ENCODE assay signal across 21 cellular contexts in genomic region chr10:13335881-13336280, GRCh38. TPM values are rescaled to one million over a fixed set of nuclear protein-coding genes. Genes with fewer than 3 reads are reported as not detected.
DNase-seq lines count a peak whose midpoint lies in the region; ATAC-seq, FAIRE-seq and TF ChIP-seq lines count a peak whose summit lies in the region.
"Had no signal": no experiment of that assay in that cellular context is flagged by ENCODE, and none has a peak within 500 bp of the region (broad histone marks: within the 10 kb centered on the region; RNA-seq: fewer than 3 reads in every experiment).

No MANE protein-coding gene starts in this region.

- H3K36me3 ChIP-seq in KMS-11 (ENCODE audit: insufficient read depth) (peaks cover 7% of the 10 kb centered on the region; the same call in 1 of the 2 replicates), GM12878 (ENCODE audit: control insufficient read depth in 2 of 2, insufficient read depth in 2 of 2, low read length in 1 of 2) (peaks cover 8 to 35% of the 10 kb centered on the region in 2 experiments)

- H3K4me3 ChIP-seq in KMS-11 (IDR thresholded peaks at IDR 0.05; ENCODE audit: insufficient read depth, low read depth, low read length): no peak overlapping the region
- H3K4me3 ChIP-seq in GM12878: no peak overlapping the region
- H3K4me3 ChIP-seq: GM23248 had no signal

- TF ChIP-seq RAD21 in GM12878 (IDR thresholded peaks at IDR 0.05; ENCODE audit: insufficient read depth, low read depth, low read length): no peak

- POLR2A ChIA-PET in GM12878 (lab: Charles Lee): no interaction called here
- POLR2A ChIA-PET in T-cell (lab: Charles Lee): no interaction called here

- H3K4me3 Mint-ChIP-seq in T-cell: no peak overlapping the region
- H3K4me3 Mint-ChIP-seq: activated CD4-positive, alpha-beta memory T cell treated with anti-CD3 and anti-CD28 coated beads, Interleukin-2, amount 10 ng/mL, durations not matched to agents 7 days and 5 days; activated T-helper 17 cell treated with anti-CD3 and anti-CD28 coated beads, Interleukin-2, amount 50 U/mL, for 72 hours; CD8-positive, alpha-beta memory T cell; naive B cell had no signal

- peaks cover 17 to 25% (median 22%) of the 10 kb centered on the region in 3 donors for H3K4me1 Mint-ChIP-seq in T-cell
- H3K4me1 Mint-ChIP-seq: activated T-helper 17 cell treated with anti-CD3 and anti-CD28 coated beads, Interleukin-2, amount 50 U/mL, for 72 hours had no signal

- BruUV-seq in GM12878 (replicated peaks; lab: Mats Ljungman, UMichigan): no TSS peak

- H3K36me3 Mint-ChIP-seq in T-cell: peaks cover 31% of the 10 kb centered on the region

- TF ChIP-seq POLR2A in GM12891 (IDR thresholded peaks at IDR 0.05; ENCODE audit: low read depth, low read length) (no peak), GM12878 (IDR thresholded peaks at IDR 0.05; ENCODE audit: low read depth, low read length) (no peak)

- in situ Hi-C loops in GM12878 (cut with MboI): no loop called here

- RAD21 ChIA-PET in GM12878 (lab: Charles Lee; ENCODE audit: unreplicated experiment): no interaction called here

- no peaks in the 10 kb centered on the region for H4K20me1 ChIP-seq in KMS-11 (ENCODE audit: insufficient read depth)
- H4K20me1 ChIP-seq in GM12878 (ENCODE audit: control insufficient read depth, insufficient read depth): no peaks in the 10 kb centered on the region

- DNase-seq in GM12891 (ENCODE audit: insufficient read length, low spot score) (no peak), GM12878 (ENCODE audit: low read depth, low spot score) (no peak), HuH-7.5 (ENCODE audit: low spot score) (no peak), T-cell (no peak), HuH-7 (ENCODE audit: low spot score) (no peak), foreskin keratinocyte (no peak)
- DNase-seq: activated CD4-positive, alpha-beta memory T cell treated with anti-CD3 and anti-CD28 coated beads, Interleukin-2, amount 10 ng/mL, durations not matched to agents 7 days and 5 days; amniotic stem cell; CD8-positive, alpha-beta memory T cell; foreskin fibroblast; GM23248; KG1; naive B cell; NCI-H1436; NCI-H526; stimulated activated naive CD8-positive, alpha-beta T cell treated with anti-CD3 and anti-CD28 coated beads, Interleukin-15, Interleukin-2, amounts not matched to agents 100 U/mL and 50 U/mL, for 24 hours had no signal

- no peaks in the 10 kb centered on the region for H3K27me3 Mint-ChIP-seq in T-cell
- H3K27me3 Mint-ChIP-seq: activated CD4-positive, alpha-beta memory T cell treated with anti-CD3 and anti-CD28 coated beads, Interleukin-2, amount 10 ng/mL, durations not matched to agents 7 days and 5 days; activated T-helper 17 cell treated with anti-CD3 and anti-CD28 coated beads, Interleukin-2, amount 50 U/mL, for 72 hours; CD8-positive, alpha-beta memory T cell; naive B cell; progenitor cell of endocrine pancreas had no signal

- no peak for FAIRE-seq in GM12891 (lab: Jason Lieb, UNC)
- FAIRE-seq in GM12878 (lab: Jason Lieb, UNC): no peak

- H3K4me2 ChIP-seq in KMS-11: peak overlapping the region; percentile 97; the same call in 1 of the 2 replicates
- H3K4me2 ChIP-seq in GM12878 (ENCODE audit: control insufficient read depth, insufficient read depth): peak overlapping the region; percentile 44; the same call in 1 of the 2 replicates

- H3K79me2 ChIP-seq in KMS-11 (ENCODE audit: insufficient read depth, low read depth): peaks cover 48% of the 10 kb centered on the region
- H3K79me2 ChIP-seq in GM12878 (ENCODE audit: control insufficient read depth, insufficient read depth, low read length): peaks cover 25% of the 10 kb centered on the region

- no peaks in the 10 kb centered on the region for H3K27me3 ChIP-seq in KMS-11 (ENCODE audit: insufficient read depth, low read depth)
- H3K27me3 ChIP-seq in GM12878 (replicated peaks in 1 of 2; ENCODE audit: control insufficient read depth in 2 of 2, insufficient read depth in 2 of 2, low read length in 1 of 2): no peaks in the 10 kb centered on the region
- no peaks in the 10 kb centered on the region for H3K27me3 ChIP-seq in foreskin keratinocyte

- TF ChIP-seq CTCF in KMS-11 (conservative IDR thresholded peaks at IDR 0.05; ENCODE audit: low read depth, low read length) (no peak), GM12878 (IDR thresholded peaks at IDR 0.05 in 2 of 3, conservative IDR thresholded peaks at IDR 0.05 in 1 of 3; ENCODE audit: control insufficient read depth in 2 of 3, extremely low read depth in 1 of 3, insufficient read depth in 1 of 3, low read depth in 3 of 3, low read length in 3 of 3) (no peak), foreskin keratinocyte (conservative IDR thresholded peaks at IDR 0.05) (no peak)

- H3K4me1 ChIP-seq in KMS-11 (ENCODE audit: low read depth, poor library complexity, severe bottlenecking) (peaks cover 56% of the 10 kb centered on the region), GM12878 (ENCODE audit: control insufficient read depth, insufficient read depth, low read length) (peaks cover 33% of the 10 kb centered on the region), foreskin keratinocyte (peaks cover 13% of the 10 kb centered on the region)

- H2AFZ ChIP-seq in KMS-11 (ENCODE audit: low read depth): no peak overlapping the region
- no peak overlapping the region for H2AFZ ChIP-seq in GM12878 (ENCODE audit: control insufficient read depth, low read depth, low read length)
- H2AFZ ChIP-seq: GM23248 had no signal

- no peak for TF ChIP-seq EP300 in GM12878 (IDR thresholded peaks at IDR 0.05; ENCODE audit: borderline replicate concordance in 1 of 2, control insufficient read depth in 1 of 2, low read depth in 2 of 2, low read length in 2 of 2)

- intact Hi-C loops in GM12878 (cut with micrococcal nuclease; ENCODE audit: unreplicated experiment): no loop called here

- H3K9ac ChIP-seq in KMS-11: no peak overlapping the region
- H3K9ac ChIP-seq in GM12878 (ENCODE audit: control insufficient read depth, insufficient read depth, low read length): no peak overlapping the region; the same call in 1 of the 2 replicates
- H3K9ac ChIP-seq: GM23248 had no signal

- CTCF ChIA-PET in GM12878 (lab: Yijun Ruan, JAX): interaction anchor here (1.7 to 2.0 kb wide), 2 partner anchors 34 to 36 kb away, joined by 7 read pairs; no protein-coding TSS in a partner anchor
- CTCF ChIA-PET in T-cell (lab: Charles Lee): interaction anchor here (0.6 to 1.1 kb wide), 2 partner anchors 34 to 102 kb away, joined by 3 to 5 read pairs; no protein-coding TSS in a partner anchor

- H3K27ac ChIP-seq in KMS-11: no peak overlapping the region; the same call in 1 of the 2 replicates
- peak overlapping the region; percentile 54; the same call in 1 of the 2 replicates for H3K27ac ChIP-seq in GM12878 (ENCODE audit: control insufficient read depth, insufficient read depth)
- H3K27ac ChIP-seq in foreskin keratinocyte: no peak overlapping the region
- H3K27ac ChIP-seq: GM23248 had no signal

- no peak overlapping the region for H3K27ac Mint-ChIP-seq in T-cell
- H3K27ac Mint-ChIP-seq: activated CD4-positive, alpha-beta memory T cell treated with anti-CD3 and anti-CD28 coated beads, Interleukin-2, amount 10 ng/mL, durations not matched to agents 7 days and 5 days; activated T-helper 17 cell treated with anti-CD3 and anti-CD28 coated beads, Interleukin-2, amount 50 U/mL, for 72 hours; CD8-positive, alpha-beta memory T cell; naive B cell; progenitor cell of endocrine pancreas had no signal

- no peaks in the 10 kb centered on the region for H3K9me3 ChIP-seq in GM12878 (replicated peaks; ENCODE audit: control insufficient read depth, insufficient read depth, low read length)

- SMC1A ChIA-PET in GM12878 (lab: Charles Lee; ENCODE audit: uncharacterized antibody, unreplicated experiment): interaction anchor here (1.5 kb wide), 1 partner anchor 15 kb away, joined by 4 read pairs; no protein-coding TSS in a partner anchor

- no peaks in the 10 kb centered on the region for H3K9me3 Mint-ChIP-seq in T-cell
- H3K9me3 Mint-ChIP-seq: activated CD4-positive, alpha-beta memory T cell treated with anti-CD3 and anti-CD28 coated beads, Interleukin-2, amount 10 ng/mL, durations not matched to agents 7 days and 5 days; activated T-helper 17 cell treated with anti-CD3 and anti-CD28 coated beads, Interleukin-2, amount 50 U/mL, for 72 hours; CD8-positive, alpha-beta memory T cell had no signal

- 82% methylated on average over 8 of the region's 9 CpGs for WGBS in GM12878 (ENCODE audit: insufficient coverage, insufficient replicate concordance, low lambda C conversion rate, missing lambda C conversion rate)

- peak; percentile 45 for ATAC-seq in GM21723 (IDR thresholded peaks at IDR 0.05; ENCODE audit: unreplicated experiment)
- peak; percentile 55 for ATAC-seq in GM12878
- ATAC-seq in T-cell (replicated peaks in 1 of 4): no peak
- ATAC-seq in foreskin keratinocyte: no peak
- ATAC-seq: activated T-helper 17 cell treated with anti-CD3 and anti-CD28 coated beads, Interleukin-2, amount 50 U/mL, for 72 hours; SK-N-SH treated with all-trans-retinoic acid at 6 μM for 48 hours; stimulated activated naive CD8-positive, alpha-beta T cell treated with anti-CD3 and anti-CD28 coated beads, Interleukin-15, Interleukin-2, amounts not matched to agents 100 U/mL and 50 U/mL, for 24 hours had no signal

RNA-seq across cellular contexts. Expression of gene SEPHS1, which starts 12.2 kb away (rescaled TPM):
- 20.9 TPM for polyA plus RNA-seq in GM12891 (2012; ENCODE audit: low read depth, missing spikeins)
- total RNA-seq in GM12878 (2013; cell fraction: nucleolus; rRNA removed): 16.8 and 18.2 TPM in 2 replicates
- 39.6 and 47.9 TPM in 2 replicates for total RNA-seq in GM12878 (2014; rRNA removed)
- 49.5 and 50.5 TPM in 2 replicates for total RNA-seq in GM12878 (2014; rRNA removed; fragmentation: Illumina TruSeq; extraction: Trizol)
- total RNA-seq in GM12878 (2021): 55.6 and 59.8 TPM in 2 replicates
- 10.0 TPM for polyA plus RNA-seq in GM12878 (2011; ENCODE audit: low read depth)
- 66.8 and 76.4 TPM in 2 replicates for polyA plus RNA-seq in GM12878 (2011; rRNA removed)
- 42.0 and 46.6 TPM in 2 replicates for polyA plus RNA-seq in GM12878 (2011; cell fraction: cytosol; rRNA removed)
- polyA plus RNA-seq in GM12878 (2011; cell fraction: nucleus; rRNA removed): 24.2 and 26.5 TPM in 2 replicates
- 18.2 and 23.6 TPM in 2 replicates for polyA plus RNA-seq in GM12878 (2012)
- polyA plus RNA-seq in GM12878 (2014; fragmentation: Illumina TruSeq; extraction: Trizol): 85.4 and 93.4 TPM in 2 replicates
- polyA plus RNA-seq in GM12878 (2014; fragmentation: Nextera tagmentation; extraction: Ambion mirVana): 10 to 100 TPM; 14.7 to 20.8 TPM
- 51.7 and 60.8 TPM in 2 replicates for polyA plus RNA-seq in GM12878 (2014; rRNA removed)
- 10 to 100 TPM; 36.8 to 46.4 TPM for polyA plus RNA-seq in GM12878 (2016; fragmentation: Nextera tagmentation; extraction: Ambion mirVana)
- polyA minus RNA-seq in GM12878 (2011; rRNA and poly(A)+ RNA removed): 54.3 and 71.2 TPM in 2 replicates
- 17.3 and 19.4 TPM in 2 replicates for polyA minus RNA-seq in GM12878 (2011; cell fraction: cytosol; rRNA and poly(A)+ RNA removed)
- polyA minus RNA-seq in GM12878 (2011; cell fraction: nucleus; rRNA and poly(A)+ RNA removed): 7.1 and 12.3 TPM in 2 replicates
- total RNA-seq in T-cell: 10 to 100 TPM; 24.0 to 34.6 (median 29.2) TPM
- 37.9 and 46.1 TPM in 2 replicates for total RNA-seq in foreskin keratinocyte
- 35.3 and 42.6 TPM in 2 replicates for polyA plus RNA-seq in foreskin keratinocyte

RNA-seq across cellular contexts. Expression of gene PHYH, which starts 36.0 kb away (rescaled TPM):
- polyA plus RNA-seq in GM12891 (2012; ENCODE audit: low read depth, missing spikeins): 6.1 TPM
- 2.6 and 3.0 TPM in 2 replicates for total RNA-seq in GM12878 (2013; cell fraction: nucleolus; rRNA removed)
- total RNA-seq in GM12878 (2014; rRNA removed) (4.5 and 4.7 TPM in 2 replicates), GM12878 (2014; rRNA removed; fragmentation: Illumina TruSeq; extraction: Trizol) (3.2 and 4.1 TPM in 2 replicates), GM12878 (2021) (4.6 and 4.8 TPM in 2 replicates), T-cell (10 to 100 TPM in 2 of 5 donors, 1 to 10 TPM in 3; 9.3 to 10.9 (median 9.8) TPM), foreskin keratinocyte (7.7 and 8.7 TPM in 2 replicates)
- polyA plus RNA-seq in GM12878 (2011; ENCODE audit: low read depth): 1.6 TPM
- polyA plus RNA-seq in GM12878 (2011; rRNA removed) (3.2 and 4.6 TPM in 2 replicates), GM12878 (2014; fragmentation: Illumina TruSeq; extraction: Trizol) (4.6 and 5.2 TPM in 2 replicates), GM12878 (2014; fragmentation: Nextera tagmentation; extraction: Ambion mirVana) (1 to 10 TPM; 5.8 to 8.4 TPM), GM12878 (2014; rRNA removed) (3.7 and 4.7 TPM in 2 replicates), GM12878 (2016; fragmentation: Nextera tagmentation; extraction: Ambion mirVana) (10 to 100 TPM in 1 of 2 experiments, 1 to 10 TPM in 1; 7.5 to 10.3 TPM), foreskin keratinocyte (8.7 and 10.6 TPM in 2 replicates)
- polyA plus RNA-seq in GM12878 (2011; cell fraction: cytosol; rRNA removed): 2.8 and 3.3 TPM in 2 replicates
- 1.7 and 2.5 TPM in 2 replicates for polyA plus RNA-seq in GM12878 (2011; cell fraction: nucleus; rRNA removed)
- 3.7 and 5.3 TPM in 2 replicates for polyA plus RNA-seq in GM12878 (2012)
- 1.5 and 1.9 TPM in 2 replicates for polyA minus RNA-seq in GM12878 (2011; rRNA and poly(A)+ RNA removed)
- polyA minus RNA-seq in GM12878 (2011; cell fraction: cytosol; rRNA and poly(A)+ RNA removed): 0.94 TPM in 1 of 2 replicates, not detected in the other
- polyA minus RNA-seq in GM12878 (2011; cell fraction: nucleus; rRNA and poly(A)+ RNA removed): 0.85 and 1.5 TPM in 2 replicates

Comparison
In these comparisons a context has a peak if more than half of its experiments do, and no peak if none do; other contexts are left out.
1. ATAC-seq: peak in GM21723 (single experiment) and GM12878 (single experiment); none in T-cell (0 of 4) and foreskin keratinocyte (single experiment).